1 cellular context compared by ENCODE assay signal in genomic region chr11:73143126-73143838, GRCh38.
A peak's percentile ranks its signal among the peaks of the same experiment; 100 is the strongest.
TF ChIP-seq lines count a peak whose summit lies in the region.

No MANE protein-coding gene starts in this region.

TF ChIP-seq in GM12878, 131 proteins besides CTCF, POLR2A, EP300 and RAD21 (continued from another document):
- no peak for TF ChIP-seq RUNX3 (IDR thresholded peaks at IDR 0.05; ENCODE audit: low read length)
- no peak for TF ChIP-seq NBN (IDR thresholded peaks at IDR 0.05)
- no peak for TF ChIP-seq CREB1 (IDR thresholded peaks at IDR 0.05; ENCODE audit: low read depth)
- TF ChIP-seq RB1 (IDR thresholded peaks at IDR 0.05; ENCODE audit: borderline replicate concordance) = no peak
- no peak for TF ChIP-seq KLF5 (IDR thresholded peaks at IDR 0.05; ENCODE audit: partially characterized antibody)
- no peak for TF ChIP-seq NR2F1 (conservative IDR thresholded peaks at IDR 0.05)
- no peak for TF ChIP-seq ZNF207 (IDR thresholded peaks at IDR 0.05; ENCODE audit: borderline replicate concordance)
- TF ChIP-seq, protein P1, sequence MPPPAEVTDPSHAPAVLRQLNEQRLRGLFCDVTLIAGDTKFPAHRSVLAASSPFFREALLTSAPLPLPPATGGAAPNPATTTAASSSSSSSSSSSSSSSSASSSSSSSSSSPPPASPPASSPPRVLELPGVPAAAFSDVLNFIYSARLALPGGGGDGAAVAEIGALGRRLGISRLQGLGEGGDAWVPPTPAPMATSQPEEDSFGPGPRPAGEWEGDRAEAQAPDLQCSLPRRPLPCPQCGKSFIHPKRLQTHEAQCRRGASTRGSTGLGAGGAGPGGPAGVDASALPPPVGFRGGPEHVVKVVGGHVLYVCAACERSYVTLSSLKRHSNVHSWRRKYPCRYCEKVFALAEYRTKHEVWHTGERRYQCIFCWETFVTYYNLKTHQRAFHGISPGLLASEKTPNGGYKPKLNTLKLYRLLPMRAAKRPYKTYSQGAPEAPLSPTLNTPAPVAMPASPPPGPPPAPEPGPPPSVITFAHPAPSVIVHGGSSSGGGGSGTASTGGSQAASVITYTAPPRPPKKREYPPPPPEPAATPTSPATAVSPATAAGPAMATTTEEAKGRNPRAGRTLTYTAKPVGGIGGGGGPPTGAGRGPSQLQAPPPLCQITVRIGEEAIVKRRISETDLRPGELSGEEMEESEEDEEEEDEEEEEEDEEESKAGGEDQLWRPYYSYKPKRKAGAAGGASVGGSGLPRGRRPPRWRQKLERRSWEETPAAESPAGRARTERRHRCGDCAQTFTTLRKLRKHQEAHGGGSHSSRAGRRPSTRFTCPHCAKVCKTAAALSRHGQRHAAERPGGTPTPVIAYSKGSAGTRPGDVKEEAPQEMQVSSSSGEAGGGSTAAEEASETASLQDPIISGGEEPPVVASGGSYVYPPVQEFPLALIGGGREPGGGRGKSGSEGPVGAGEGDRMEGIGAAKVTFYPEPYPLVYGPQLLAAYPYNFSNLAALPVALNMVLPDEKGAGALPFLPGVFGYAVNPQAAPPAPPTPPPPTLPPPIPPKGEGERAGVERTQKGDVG (CRISPR knock-in tag; IDR thresholded peaks at IDR 0.05) = no peak
- no peak for TF ChIP-seq ZSCAN29 (IDR thresholded peaks at IDR 0.05)
- TF ChIP-seq E4F1 (IDR thresholded peaks at IDR 0.05; ENCODE audit: borderline replicate concordance, partially characterized antibody) = no peak
- TF ChIP-seq MLLT1 (IDR thresholded peaks at IDR 0.05) = 0 out of 2 replicates have a peak, but pooled peaks have one; percentile 25
- TF ChIP-seq IKZF2 (IDR thresholded peaks at IDR 0.05) = 0 out of 4 replicates have a peak, but pooled peaks of 1 of the 2 experiments have one; percentile 12
- TF ChIP-seq STAT1 (conservative IDR thresholded peaks at IDR 0.05) = no peak
- TF ChIP-seq CBX5 (IDR thresholded peaks at IDR 0.05; ENCODE audit: low read depth) = no peak
- TF ChIP-seq RCOR1 (conservative IDR thresholded peaks at IDR 0.05; ENCODE audit: low read depth, low read length) = no peak
- TF ChIP-seq HDGF (IDR thresholded peaks at IDR 0.05) = 0 out of 2 replicates have a peak, but pooled peaks have one; percentile 37
- no peak for TF ChIP-seq IKZF1 (conservative IDR thresholded peaks at IDR 0.05)
- no peak for TF ChIP-seq BMI1 (IDR thresholded peaks at IDR 0.05; ENCODE audit: borderline replicate concordance)
- TF ChIP-seq, protein P2, sequence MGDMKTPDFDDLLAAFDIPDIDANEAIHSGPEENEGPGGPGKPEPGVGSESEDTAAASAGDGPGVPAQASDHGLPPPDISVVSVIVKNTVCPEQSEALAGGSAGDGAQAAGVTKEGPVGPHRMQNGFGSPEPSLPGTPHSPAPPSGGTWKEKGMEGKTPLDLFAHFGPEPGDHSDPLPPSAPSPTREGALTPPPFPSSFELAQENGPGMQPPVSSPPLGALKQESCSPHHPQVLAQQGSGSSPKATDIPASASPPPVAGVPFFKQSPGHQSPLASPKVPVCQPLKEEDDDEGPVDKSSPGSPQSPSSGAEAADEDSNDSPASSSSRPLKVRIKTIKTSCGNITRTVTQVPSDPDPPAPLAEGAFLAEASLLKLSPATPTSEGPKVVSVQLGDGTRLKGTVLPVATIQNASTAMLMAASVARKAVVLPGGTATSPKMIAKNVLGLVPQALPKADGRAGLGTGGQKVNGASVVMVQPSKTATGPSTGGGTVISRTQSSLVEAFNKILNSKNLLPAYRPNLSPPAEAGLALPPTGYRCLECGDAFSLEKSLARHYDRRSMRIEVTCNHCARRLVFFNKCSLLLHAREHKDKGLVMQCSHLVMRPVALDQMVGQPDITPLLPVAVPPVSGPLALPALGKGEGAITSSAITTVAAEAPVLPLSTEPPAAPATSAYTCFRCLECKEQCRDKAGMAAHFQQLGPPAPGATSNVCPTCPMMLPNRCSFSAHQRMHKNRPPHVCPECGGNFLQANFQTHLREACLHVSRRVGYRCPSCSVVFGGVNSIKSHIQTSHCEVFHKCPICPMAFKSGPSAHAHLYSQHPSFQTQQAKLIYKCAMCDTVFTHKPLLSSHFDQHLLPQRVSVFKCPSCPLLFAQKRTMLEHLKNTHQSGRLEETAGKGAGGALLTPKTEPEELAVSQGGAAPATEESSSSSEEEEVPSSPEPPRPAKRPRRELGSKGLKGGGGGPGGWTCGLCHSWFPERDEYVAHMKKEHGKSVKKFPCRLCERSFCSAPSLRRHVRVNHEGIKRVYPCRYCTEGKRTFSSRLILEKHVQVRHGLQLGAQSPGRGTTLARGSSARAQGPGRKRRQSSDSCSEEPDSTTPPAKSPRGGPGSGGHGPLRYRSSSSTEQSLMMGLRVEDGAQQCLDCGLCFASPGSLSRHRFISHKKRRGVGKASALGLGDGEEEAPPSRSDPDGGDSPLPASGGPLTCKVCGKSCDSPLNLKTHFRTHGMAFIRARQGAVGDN (IDR thresholded peaks at IDR 0.05) = 0 out of 2 replicates have a peak, but pooled peaks have one; percentile 16
- TF ChIP-seq BRCA1 (IDR thresholded peaks at IDR 0.05; ENCODE audit: low read depth, low read length) = no peak
- TF ChIP-seq RELA (IDR thresholded peaks at IDR 0.05; ENCODE audit: borderline replicate concordance, partially characterized antibody) = no peak
- no peak for TF ChIP-seq CHD4 (IDR thresholded peaks at IDR 0.05)
- TF ChIP-seq SMAD5 (IDR thresholded peaks at IDR 0.05; ENCODE audit: low read depth) = no peak
- TF ChIP-seq, protein P3, sequence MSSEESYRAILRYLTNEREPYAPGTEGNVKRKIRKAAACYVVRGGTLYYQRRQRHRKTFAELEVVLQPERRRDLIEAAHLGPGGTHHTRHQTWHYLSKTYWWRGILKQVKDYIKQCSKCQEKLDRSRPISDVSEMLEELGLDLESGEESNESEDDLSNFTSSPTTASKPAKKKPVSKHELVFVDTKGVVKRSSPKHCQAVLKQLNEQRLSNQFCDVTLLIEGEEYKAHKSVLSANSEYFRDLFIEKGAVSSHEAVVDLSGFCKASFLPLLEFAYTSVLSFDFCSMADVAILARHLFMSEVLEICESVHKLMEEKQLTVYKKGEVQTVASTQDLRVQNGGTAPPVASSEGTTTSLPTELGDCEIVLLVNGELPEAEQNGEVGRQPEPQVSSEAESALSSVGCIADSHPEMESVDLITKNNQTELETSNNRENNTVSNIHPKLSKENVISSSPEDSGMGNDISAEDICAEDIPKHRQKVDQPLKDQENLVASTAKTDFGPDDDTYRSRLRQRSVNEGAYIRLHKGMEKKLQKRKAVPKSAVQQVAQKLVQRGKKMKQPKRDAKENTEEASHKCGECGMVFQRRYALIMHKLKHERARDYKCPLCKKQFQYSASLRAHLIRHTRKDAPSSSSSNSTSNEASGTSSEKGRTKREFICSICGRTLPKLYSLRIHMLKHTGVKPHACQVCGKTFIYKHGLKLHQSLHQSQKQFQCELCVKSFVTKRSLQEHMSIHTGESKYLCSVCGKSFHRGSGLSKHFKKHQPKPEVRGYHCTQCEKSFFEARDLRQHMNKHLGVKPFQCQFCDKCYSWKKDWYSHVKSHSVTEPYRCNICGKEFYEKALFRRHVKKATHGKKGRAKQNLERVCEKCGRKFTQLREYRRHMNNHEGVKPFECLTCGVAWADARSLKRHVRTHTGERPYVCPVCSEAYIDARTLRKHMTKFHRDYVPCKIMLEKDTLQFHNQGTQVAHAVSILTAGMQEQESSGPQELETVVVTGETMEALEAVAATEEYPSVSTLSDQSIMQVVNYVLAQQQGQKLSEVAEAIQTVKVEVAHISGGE (CRISPR knock-in tag; IDR thresholded peaks at IDR 0.05) = no peak
- TF ChIP-seq, protein P4, sequence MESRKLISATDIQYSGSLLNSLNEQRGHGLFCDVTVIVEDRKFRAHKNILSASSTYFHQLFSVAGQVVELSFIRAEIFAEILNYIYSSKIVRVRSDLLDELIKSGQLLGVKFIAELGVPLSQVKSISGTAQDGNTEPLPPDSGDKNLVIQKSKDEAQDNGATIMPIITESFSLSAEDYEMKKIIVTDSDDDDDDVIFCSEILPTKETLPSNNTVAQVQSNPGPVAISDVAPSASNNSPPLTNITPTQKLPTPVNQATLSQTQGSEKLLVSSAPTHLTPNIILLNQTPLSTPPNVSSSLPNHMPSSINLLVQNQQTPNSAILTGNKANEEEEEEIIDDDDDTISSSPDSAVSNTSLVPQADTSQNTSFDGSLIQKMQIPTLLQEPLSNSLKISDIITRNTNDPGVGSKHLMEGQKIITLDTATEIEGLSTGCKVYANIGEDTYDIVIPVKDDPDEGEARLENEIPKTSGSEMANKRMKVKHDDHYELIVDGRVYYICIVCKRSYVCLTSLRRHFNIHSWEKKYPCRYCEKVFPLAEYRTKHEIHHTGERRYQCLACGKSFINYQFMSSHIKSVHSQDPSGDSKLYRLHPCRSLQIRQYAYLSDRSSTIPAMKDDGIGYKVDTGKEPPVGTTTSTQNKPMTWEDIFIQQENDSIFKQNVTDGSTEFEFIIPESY (IDR thresholded peaks at IDR 0.05) = no peak
- no peak for TF ChIP-seq DPF2 (IDR thresholded peaks at IDR 0.05)
